17 cellular contexts compared by ENCODE assay signal in the genomic region with DNA sequence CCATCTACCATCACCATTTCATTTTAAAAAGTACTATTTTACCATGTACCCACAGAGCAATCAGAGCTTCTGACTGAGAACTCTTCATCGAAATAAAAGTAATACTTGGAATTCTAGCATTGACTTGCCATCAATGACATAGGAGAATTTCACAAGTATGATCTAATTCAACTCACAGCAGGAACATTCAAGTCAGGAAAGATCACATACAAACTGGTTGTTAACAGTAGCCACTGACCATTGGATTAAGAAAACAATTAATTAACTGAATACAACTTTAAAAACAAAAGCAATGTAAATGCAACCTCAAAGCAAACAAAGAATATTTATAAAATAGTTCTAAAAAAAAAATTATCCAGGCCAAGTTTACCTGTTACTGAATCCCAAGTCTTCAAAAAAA. TPM values are rescaled to one million over a fixed set of nuclear protein-coding genes. Genes with fewer than 3 reads are reported as not detected.
DNase-seq lines count a peak whose midpoint lies in the region; ATAC-seq and TF ChIP-seq lines count a peak whose summit lies in the region.
"Had no signal": no experiment of that assay in that cellular context is flagged by ENCODE, and none has a peak within 500 bp of the region (broad histone marks: within the 10 kb centered on the region; RNA-seq: fewer than 3 reads in every experiment).

No MANE protein-coding gene starts in this region.

- no peaks in the 10 kb centered on the region for H4K20me1 ChIP-seq in MM.1S (ENCODE audit: insufficient read depth, low read length)

- no peak overlapping the region for H3K9ac ChIP-seq in MM.1S (ENCODE audit: low read length)

- peaks cover 90% of the 10 kb centered on the region for H3K79me2 ChIP-seq in MM.1S (ENCODE audit: low read length)

- H3K36me3 Mint-ChIP-seq in WTC11: no peaks in the 10 kb centered on the region
- H3K36me3 Mint-ChIP-seq in osteocyte (ENCODE audit: unreplicated experiment): no peaks in the 10 kb centered on the region

- DNase-seq in EL: peak; percentile 14
- no peak for DNase-seq in WTC11 (ENCODE audit: low spot score)
- DNase-seq in fibroblast of gingiva (ENCODE audit: low read depth): peak; percentile 32
- DNase-seq in osteocyte (ENCODE audit: extremely low spot score, unreplicated experiment): no peak
- no peak for DNase-seq in MM.1S
- no peak for DNase-seq in dermis blood vessel endothelial cell
- no peak for DNase-seq in body of pancreas
- DNase-seq in tibial nerve (ENCODE audit: low spot score in 2 of 2): no peak
- DNase-seq: HFFc6, KBM-7, NCI-H1092 treated with DMSO at 0.1 percent for 48 hours, NCI-H1694, NCI-H2107, NCI-H345 had no signal

- intact Hi-C loops in body of pancreas (cut with DNase I): no loop called here

- TF ChIP-seq POLR2A in body of pancreas (IDR thresholded peaks at IDR 0.05) (no peak), tibial nerve (IDR thresholded peaks at IDR 0.05) (no peak)

- no peaks in the 10 kb centered on the region for H3K9me2 ChIP-seq in MM.1S (replicated peaks; ENCODE audit: insufficient read depth, low read length)

- POLR2A ChIA-PET in WTC11 (lab: Charles Lee): no interaction called here

- H3K9me3 ChIP-seq in MM.1S (replicated peaks; ENCODE audit: insufficient read depth, low read length) (no peaks in the 10 kb centered on the region), body of pancreas (no peaks in the 10 kb centered on the region), tibial nerve (no peaks in the 10 kb centered on the region)

- no peak overlapping the region for H2AFZ ChIP-seq in MM.1S (ENCODE audit: low read length)

- peaks cover 34% of the 10 kb centered on the region for H3K4me1 Mint-ChIP-seq in WTC11
- H3K4me1 Mint-ChIP-seq in osteocyte (ENCODE audit: unreplicated experiment): peaks cover 34% of the 10 kb centered on the region

- H3K4me3 Mint-ChIP-seq in WTC11 (no peak overlapping the region), osteocyte (ENCODE audit: unreplicated experiment) (no peak overlapping the region)
- H3K4me3 Mint-ChIP-seq: HFFc6 had no signal

- CTCF ChIA-PET in WTC11 (lab: Charles Lee): interaction anchor here (2.2 kb wide), 1 partner anchor 41 kb away, joined by 10 read pairs; the partner anchor contains the start of gene NUDT17

- H3K27ac Mint-ChIP-seq in WTC11 (peak overlapping the region; percentile 85), osteocyte (ENCODE audit: unreplicated experiment) (peak overlapping the region; percentile 60)
- H3K27ac Mint-ChIP-seq: HFFc6 had no signal

- H3K27me3 Mint-ChIP-seq in WTC11 (ENCODE audit: low read depth): no peaks in the 10 kb centered on the region; the same call in 1 of the 2 replicates
- no peaks in the 10 kb centered on the region for H3K27me3 Mint-ChIP-seq in osteocyte (ENCODE audit: unreplicated experiment)

- H3K4me3 ChIP-seq in MM.1S (ENCODE audit: low read length) (no peak overlapping the region), body of pancreas (no peak overlapping the region), tibial nerve (no peak overlapping the region)
- H3K4me3 ChIP-seq: GM12878 had no signal

- no peaks in the 10 kb centered on the region for H3K27me3 ChIP-seq in MM.1S (replicated peaks; ENCODE audit: insufficient read depth, low read length)
- no peaks in the 10 kb centered on the region for H3K27me3 ChIP-seq in body of pancreas
- H3K27me3 ChIP-seq in tibial nerve: no peaks in the 10 kb centered on the region

- ATAC-seq in WTC11 (no peak), body of pancreas (no peak)
- ATAC-seq: GM12878 had no signal

- no peaks in the 10 kb centered on the region for H3F3A ChIP-seq in MM.1S (ENCODE audit: insufficient read depth, low read length)

- no peaks in the 10 kb centered on the region for H3K9me3 Mint-ChIP-seq in WTC11
- H3K9me3 Mint-ChIP-seq in osteocyte (ENCODE audit: unreplicated experiment): no peaks in the 10 kb centered on the region
- H3K9me3 Mint-ChIP-seq: HFFc6 had no signal

- no peak for TF ChIP-seq EP300 in tibial nerve (IDR thresholded peaks at IDR 0.05)

- 93 to 96% methylated on average over 1 of the region's 1 CpG for WGBS in body of pancreas, 2 donors
- WGBS in tibial nerve, 2 donors: 49 to 60% methylated on average over 1 of the region's 1 CpG

- no peaks in the 10 kb centered on the region for H3K4me1 ChIP-seq in MM.1S (ENCODE audit: low read length)
- H3K4me1 ChIP-seq in body of pancreas: peaks cover 23% of the 10 kb centered on the region
- H3K4me1 ChIP-seq in tibial nerve: peaks cover 0 to 49% (median 4%) of the 10 kb centered on the region in 4 donors

- H3K4me2 ChIP-seq in MM.1S (ENCODE audit: low read depth, low read length): no peak overlapping the region

- TF ChIP-seq CTCF in WTC11 (IDR thresholded peaks at IDR 0.05): no peak
- no peak for TF ChIP-seq CTCF in osteocyte (IDR thresholded peaks at IDR 0.05)
- no peak for TF ChIP-seq CTCF in MM.1S (IDR thresholded peaks at IDR 0.05; ENCODE audit: low read length)
- no peak for TF ChIP-seq CTCF in body of pancreas (IDR thresholded peaks at IDR 0.05)
- no peak for TF ChIP-seq CTCF in tibial nerve (IDR thresholded peaks at IDR 0.05)

- H3K36me3 ChIP-seq in MM.1S (replicated peaks; ENCODE audit: insufficient read depth, low read length): no peaks in the 10 kb centered on the region
- H3K36me3 ChIP-seq in body of pancreas (replicated peaks in 1 of 2; ENCODE audit: insufficient read depth in 1 of 2, low read depth in 2 of 2): no peaks in the 10 kb centered on the region
- H3K36me3 ChIP-seq in tibial nerve: peaks cover 0 to 5% (median 0%) of the 10 kb centered on the region in 3 donors

- H3K27ac ChIP-seq in MM.1S (ENCODE audit: low read length) (no peak overlapping the region), body of pancreas (no peak overlapping the region), tibial nerve (no peak overlapping the region)
- H3K27ac ChIP-seq: C4-2B, RWPE1 had no signal

TF ChIP-seq in WTC11, 78 proteins besides CTCF, POLR2A, EP300 and RAD21 (continues in another document):
- TF ChIP-seq NFE2L1 (CRISPR knock-in tag; IDR thresholded peaks at IDR 0.05) (no peak), TP53 (CRISPR knock-in tag; IDR thresholded peaks at IDR 0.05) (no peak), FOXK1 (CRISPR knock-in tag; IDR thresholded peaks at IDR 0.05) (no peak), EMX1 (CRISPR knock-in tag; IDR thresholded peaks at IDR 0.05) (no peak), SOX15 (CRISPR knock-in tag; IDR thresholded peaks at IDR 0.05) (no peak), ATF3 (CRISPR knock-in tag; conservative IDR thresholded peaks at IDR 0.05) (no peak), ZNF138 (CRISPR knock-in tag; conservative IDR thresholded peaks at IDR 0.05) (no peak)
- TF ChIP-seq, protein P1, sequence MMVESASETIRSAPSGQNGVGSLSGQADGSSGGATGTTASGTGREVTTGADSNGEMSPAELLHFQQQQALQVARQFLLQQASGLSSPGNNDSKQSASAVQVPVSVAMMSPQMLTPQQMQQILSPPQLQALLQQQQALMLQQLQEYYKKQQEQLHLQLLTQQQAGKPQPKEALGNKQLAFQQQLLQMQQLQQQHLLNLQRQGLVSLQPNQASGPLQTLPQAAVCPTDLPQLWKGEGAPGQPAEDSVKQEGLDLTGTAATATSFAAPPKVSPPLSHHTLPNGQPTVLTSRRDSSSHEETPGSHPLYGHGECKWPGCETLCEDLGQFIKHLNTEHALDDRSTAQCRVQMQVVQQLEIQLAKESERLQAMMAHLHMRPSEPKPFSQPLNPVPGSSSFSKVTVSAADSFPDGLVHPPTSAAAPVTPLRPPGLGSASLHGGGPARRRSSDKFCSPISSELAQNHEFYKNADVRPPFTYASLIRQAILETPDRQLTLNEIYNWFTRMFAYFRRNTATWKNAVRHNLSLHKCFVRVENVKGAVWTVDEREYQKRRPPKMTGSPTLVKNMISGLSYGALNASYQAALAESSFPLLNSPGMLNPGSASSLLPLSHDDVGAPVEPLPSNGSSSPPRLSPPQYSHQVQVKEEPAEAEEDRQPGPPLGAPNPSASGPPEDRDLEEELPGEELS (CRISPR knock-in tag; IDR thresholded peaks at IDR 0.05): no peak
- TF ChIP-seq, protein P2, sequence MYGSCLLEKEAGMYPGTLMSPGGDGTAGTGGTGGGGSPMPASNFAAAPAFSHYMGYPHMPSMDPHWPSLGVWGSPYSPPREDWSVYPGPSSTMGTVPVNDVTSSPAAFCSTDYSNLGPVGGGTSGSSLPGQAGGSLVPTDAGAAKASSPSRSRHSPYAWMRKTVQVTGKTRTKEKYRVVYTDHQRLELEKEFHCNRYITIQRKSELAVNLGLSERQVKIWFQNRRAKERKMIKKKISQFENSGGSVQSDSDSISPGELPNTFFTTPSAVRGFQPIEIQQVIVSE (CRISPR knock-in tag; IDR thresholded peaks at IDR 0.05; ENCODE audit: borderline replicate concordance): no peak
- TF ChIP-seq, protein P3, sequence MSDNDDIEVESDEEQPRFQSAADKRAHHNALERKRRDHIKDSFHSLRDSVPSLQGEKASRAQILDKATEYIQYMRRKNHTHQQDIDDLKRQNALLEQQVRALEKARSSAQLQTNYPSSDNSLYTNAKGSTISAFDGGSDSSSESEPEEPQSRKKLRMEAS (CRISPR knock-in tag; IDR thresholded peaks at IDR 0.05): no peak

RNA-seq across cellular contexts. Expression of gene RNF115, which starts 18.8 kb away (rescaled TPM):
- 8.1 to 9.2 TPM (median 9.0 TPM) in 3 replicates for total RNA-seq in WTC11 (2021)
- 15.9 and 16.6 TPM in 2 replicates for total RNA-seq in osteocyte
- 13.9 and 15.3 TPM in 2 replicates for total RNA-seq in dermis blood vessel endothelial cell
- total RNA-seq in body of pancreas: 10 to 100 TPM; 12.7 to 13.2 TPM
- 10 to 100 TPM; 23.7 to 24.9 (median 23.8) TPM for total RNA-seq in tibial nerve

RNA-seq across cellular contexts. Expression of gene POLR3C, which starts 18.9 kb away (rescaled TPM):
- total RNA-seq in WTC11 (2021): 20.2 to 24.9 TPM (median 22.7 TPM) in 3 replicates
- total RNA-seq in osteocyte: 33.4 and 37.0 TPM in 2 replicates
- total RNA-seq in dermis blood vessel endothelial cell: 27.5 and 29.3 TPM in 2 replicates
- total RNA-seq in body of pancreas: 10 to 100 TPM; 15.6 to 31.6 TPM
- total RNA-seq in tibial nerve: 10 to 100 TPM; 25.9 to 39.6 (median 37.8) TPM

RNA-seq across cellular contexts. Expression of gene NUDT17, which starts 40.4 kb away (rescaled TPM):
- total RNA-seq in WTC11 (2021) (2.7 to 3.5 TPM (median 3.3 TPM) in 3 replicates), osteocyte (2.4 and 4.3 TPM in 2 replicates), dermis blood vessel endothelial cell (2.4 TPM in 2 replicates), body of pancreas (1 to 10 TPM in 1 of 2 donors, not detected in 1; 1.6 TPM), tibial nerve (1 to 10 TPM; 2.7 to 8.4 (median 4.5) TPM)

RNA-seq across cellular contexts. Expression of gene PIAS3, which starts 53.8 kb away (rescaled TPM):
- total RNA-seq in WTC11 (2021): 44.9 to 52.4 TPM (median 49.6 TPM) in 3 replicates
- 47.0 and 48.7 TPM in 2 replicates for total RNA-seq in osteocyte
- total RNA-seq in dermis blood vessel endothelial cell: 6.1 and 10.7 TPM in 2 replicates
- total RNA-seq in body of pancreas: 10 to 100 TPM; 14.2 to 17.6 TPM
- total RNA-seq in tibial nerve: 10 to 100 TPM; 25.5 to 29.1 (median 26.3) TPM

Comparison
In these comparisons a context has a peak if more than half of its experiments do, and no peak if none do; other contexts are left out.
1. DNase-seq: peak in EL (single experiment) and fibroblast of gingiva (single experiment); none in WTC11 (single experiment), osteocyte (single experiment), MM.1S (single experiment), dermis blood vessel endothelial cell (single experiment), body of pancreas (0 of 4) and tibial nerve (0 of 2).